7 cellular contexts compared by ENCODE assay signal in genomic region chr19:53102701-53103140, GRCh38. TPM values are rescaled to one million over a fixed set of nuclear protein-coding genes. Genes with fewer than 3 reads are reported as not detected.
DNase-seq lines count a peak whose midpoint lies in the region; ATAC-seq and TF ChIP-seq lines count a peak whose summit lies in the region.

No MANE protein-coding gene starts in this region.

- TF ChIP-seq CTCF in GM13976 (IDR thresholded peaks at IDR 0.05; ENCODE audit: borderline replicate concordance, control extremely low read depth, extremely low read depth, insufficient read depth, missing control alignments) = no peak
- TF ChIP-seq CTCF in RWPE2 (IDR thresholded peaks at IDR 0.05; ENCODE audit: poor library complexity, severe bottlenecking) = no peak
- no peak for TF ChIP-seq CTCF in astrocyte of the cerebellum (IDR thresholded peaks at IDR 0.05; ENCODE audit: low read depth, low read length, missing control alignments)
- no peak for TF ChIP-seq CTCF in spleen (IDR thresholded peaks at IDR 0.05 in 8 of 11, conservative IDR thresholded peaks at IDR 0.05 in 3 of 11)

- WGBS in spleen, 5 donors = 0 to 1% (median 1%) methylated on average over 28 of the region's 28 CpGs

- peaks cover 7% of the 10 kb centered on the region for H3K4me1 ChIP-seq in RWPE2 (ENCODE audit: insufficient read depth, poor library complexity, severe bottlenecking)
- H3K4me1 ChIP-seq in spleen = peaks cover 16 to 58% (median 39%) of the 10 kb centered on the region in 6 donors

- in situ Hi-C loops in GM13976 (cut with MboI; ENCODE audit: low sequenced_read_pairs, unreplicated experiment) (no loop called here), astrocyte of the cerebellum (cut with HindIII; ENCODE audit: low sequenced_read_pairs) (no loop called here)

- H3K27ac ChIP-seq in RWPE2 (ENCODE audit: poor library complexity, severe bottlenecking) (peak overlapping the region; percentile 59), spleen (peak overlapping the region; percentile 84 to 98 (median 96))

- H3K27me3 ChIP-seq in RWPE2 (ENCODE audit: insufficient read depth, poor library complexity, severe bottlenecking) (no peaks in the 10 kb centered on the region), spleen (replicated peaks in 1 of 7) (no peaks in the 10 kb centered on the region)

- peaks cover 22% of the 10 kb centered on the region for H3K36me3 ChIP-seq in RWPE2 (ENCODE audit: low read depth)
- peaks cover 0 to 32% (median 5%) of the 10 kb centered on the region in 6 donors for H3K36me3 ChIP-seq in spleen

- ATAC-seq in HG02885 (IDR thresholded peaks at IDR 0.05; ENCODE audit: poor library complexity, unreplicated experiment) = peak; percentile 32
- peak; percentile 41 for ATAC-seq in RWPE2 (ENCODE audit: low read depth)

- DNase-seq in GM13976 (ENCODE audit: low spot score) = peak; percentile 48
- DNase-seq in RWPE2 (ENCODE audit: low spot score) = no peak
- DNase-seq in astrocyte of the cerebellum (ENCODE audit: low read depth) = no peak
- peak; percentile 86 for DNase-seq in spleen
- no peak for DNase-seq in dedifferentiated amniotic fluid mesenchymal stem cell (ENCODE audit: extremely low spot score)

- intact Hi-C loops in spleen (cut with DNase I; ENCODE audit: low total_unique reads) = no loop called here

- H3K9me3 ChIP-seq in RWPE2 (ENCODE audit: severe bottlenecking) (no peaks in the 10 kb centered on the region), iPS-18c (ENCODE audit: control insufficient read depth, insufficient read depth, low read length) (no peaks in the 10 kb centered on the region), spleen (peaks cover 0 to 8% (median 4%) of the 10 kb centered on the region in 8 donors)

- no peak for TF ChIP-seq POLR2A in spleen (IDR thresholded peaks at IDR 0.05)

- H3K4me3 ChIP-seq in RWPE2 (ENCODE audit: severe bottlenecking) (peak overlapping the region; percentile 60), astrocyte of the cerebellum (ENCODE audit: low read depth, low read length) (peak overlapping the region; percentile 93), iPS-18c (ENCODE audit: insufficient read depth, low read depth, low read length) (peak overlapping the region; percentile 98), spleen (peak overlapping the region; percentile 55 to 84 (median 80))

RNA-seq across cellular contexts. Expression of gene ZNF160, which starts 0.5 kb away (rescaled TPM):
- total RNA-seq in spleen = 100 to 1,000 TPM in 3 of 7 donors, 10 to 100 TPM in 4; 80.3 to 154 (median 98.6) TPM
- 10 to 100 TPM; 14.4 to 30.1 (median 17.3) TPM for polyA plus RNA-seq in spleen

RNA-seq across cellular contexts. Expression of gene ZNF415, which starts 30.0 kb away (rescaled TPM):
- 10 to 100 TPM in 5 of 7 donors, 1 to 10 TPM in 2; 7.3 to 17.0 (median 12.8) TPM for total RNA-seq in spleen
- 1 to 10 TPM; 2.8 to 5.6 (median 4.8) TPM for polyA plus RNA-seq in spleen

RNA-seq across cellular contexts. Expression of gene ZNF347, which starts 56.1 kb away (rescaled TPM):
- 10 to 100 TPM; 20.2 to 41.5 (median 31.2) TPM for total RNA-seq in spleen
- 1 to 10 TPM; 2.9 to 5.9 (median 3.8) TPM for polyA plus RNA-seq in spleen

RNA-seq across cellular contexts. Expression of gene ERVV-2, which starts 58.2 kb away (rescaled TPM):
- not detected for total RNA-seq in spleen
- not detected for polyA plus RNA-seq in spleen

Comparison
In these comparisons a context has a peak if more than half of its experiments do, and no peak if none do; other contexts are left out.
1. DNase-seq: peak in GM13976 (single experiment) and spleen (single experiment); none in RWPE2 (single experiment), astrocyte of the cerebellum (single experiment) and dedifferentiated amniotic fluid mesenchymal stem cell (single experiment).
2. Peak in every context shown above with its lines, with median percentiles within 50 percentile points of each other: H3K4me3 ChIP-seq.